ENCODE assay signal across 22 cellular contexts in the genomic region with DNA sequence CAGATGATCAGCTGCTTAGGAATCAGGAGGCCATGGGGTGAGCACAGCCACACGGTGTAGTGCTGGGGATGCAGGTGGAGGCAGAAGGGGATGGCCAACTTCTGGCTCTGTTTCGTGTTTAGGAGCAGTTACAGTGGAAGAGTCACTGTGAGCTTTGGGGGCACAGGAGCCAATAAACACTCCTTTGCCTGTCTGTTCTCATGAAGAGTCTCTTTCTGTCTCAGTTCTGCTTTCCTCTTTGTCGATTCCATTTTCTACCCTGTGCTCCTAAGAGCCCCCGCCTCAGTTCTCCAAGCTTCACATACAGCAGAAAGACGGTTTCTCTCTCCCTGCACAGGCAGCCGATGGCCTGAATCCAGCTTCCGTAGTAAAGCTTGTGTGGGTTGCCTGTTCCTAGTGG. TPM values are rescaled to one million over a fixed set of nuclear protein-coding genes. Genes with fewer than 3 reads are reported as not detected.
DNase-seq lines count a peak whose midpoint lies in the region; ATAC-seq and FAIRE-seq lines count a peak whose summit lies in the region.
"Had no signal": no experiment of that assay in that cellular context is flagged by ENCODE, and none has a peak within 500 bp of the region (broad histone marks: within the 10 kb centered on the region; RNA-seq: fewer than 3 reads in every experiment).

No MANE protein-coding gene starts in this region.

- H3K23ac ChIP-seq in neuronal stem cell (ENCODE audit: low read depth, low read length, poor library complexity): no peak overlapping the region

- FAIRE-seq in GM18507 (lab: Jason Lieb, UNC): peak; percentile 54
- FAIRE-seq: D721Med, H1, HTR-8/SVneo, RCC 7860 had no signal

- no peaks in the 10 kb centered on the region for H3K27me3 ChIP-seq in neuronal stem cell (ENCODE audit: control insufficient read depth in 3 of 3, insufficient read depth in 3 of 3, low read depth in 1 of 3, low read length in 3 of 3)
- H3K27me3 ChIP-seq: BE2C had no signal

- no peak overlapping the region for H2BK5ac ChIP-seq in neuronal stem cell (ENCODE audit: low read length)

- H3K18ac ChIP-seq in neuronal stem cell (ENCODE audit: low read length): no peak overlapping the region

- H3K4ac ChIP-seq in neuronal stem cell (ENCODE audit: low read length): no peak overlapping the region

- no peak overlapping the region for H3K9ac ChIP-seq in neuronal stem cell (ENCODE audit: low read depth, low read length, poor library complexity)
- H3K9ac ChIP-seq: KMS-11 had no signal

- no peak overlapping the region for H4K91ac ChIP-seq in neuronal stem cell (ENCODE audit: low read depth, low read length, poor library complexity)

- DNase-seq in GM18507 (ENCODE audit: extremely low spot score, insufficient read length, low read depth) (no peak), RPMI8226 (peak; percentile 69), neuronal stem cell (ENCODE audit: low spot score) (no peak), iPS-NIHi7 (ENCODE audit: extremely low spot score) (no peak), medulla oblongata (ENCODE audit: extremely low spot score) (no peak)
- DNase-seq: BE2C, DMS53, EL, NCI-H1105 treated with DMSO at 0.1 percent for 48 hours, NCI-H1694 treated with DMSO at 0.1 percent for 48 hours, NCI-H2081 treated with DMSO at 0.1 percent for 48 hours, NCI-H2171 treated with DMSO at 0.1 percent for 48 hours, NCI-H524 treated with DMSO at 0.1 percent for 48 hours, NCI-H82 had no signal

- ATAC-seq in HG02678 (IDR thresholded peaks at IDR 0.05; ENCODE audit: unreplicated experiment) (peak; percentile 44), GM18517 (IDR thresholded peaks at IDR 0.05; ENCODE audit: unreplicated experiment) (no peak)
- ATAC-seq: Right ventricle myocardium inferior had no signal

- H3K79me1 ChIP-seq in neuronal stem cell (ENCODE audit: low read depth, low read length): no peaks in the 10 kb centered on the region

- no peak overlapping the region for H3K14ac ChIP-seq in neuronal stem cell (ENCODE audit: low read length)

- no peaks in the 10 kb centered on the region for H3K9me3 ChIP-seq in neuronal stem cell (replicated peaks in 1 of 2; ENCODE audit: control insufficient read depth in 2 of 2, insufficient read depth in 1 of 2, low read depth in 1 of 2, low read length in 2 of 2)
- H3K9me3 ChIP-seq: BE2C had no signal

- H3K4me2 ChIP-seq in neuronal stem cell (ENCODE audit: insufficient read depth, low read length, poor library complexity, severe bottlenecking): no peak overlapping the region
- H3K4me2 ChIP-seq: KMS-11 had no signal

- peaks cover 5 to 9% of the 10 kb centered on the region in 2 donors for H3K4me1 ChIP-seq in neuronal stem cell (ENCODE audit: control insufficient read depth in 2 of 2, insufficient read depth in 1 of 2, low read depth in 1 of 2, low read length in 2 of 2)

- no peak overlapping the region for H2BK15ac ChIP-seq in neuronal stem cell (ENCODE audit: low read length)

- H3K27ac ChIP-seq in neuronal stem cell (replicated peaks; ENCODE audit: low read length): no peak overlapping the region
- H3K27ac ChIP-seq: KMS-11 had no signal

- H2AFZ ChIP-seq in neuronal stem cell (ENCODE audit: low read length): peak overlapping the region; percentile 70

- H4K8ac ChIP-seq in neuronal stem cell (ENCODE audit: low read depth, low read length): no peak overlapping the region

- H3K36me3 ChIP-seq in neuronal stem cell (replicated peaks in 1 of 2; ENCODE audit: control insufficient read depth in 2 of 2, insufficient read depth in 2 of 2, low read length in 2 of 2): no peaks in the 10 kb centered on the region
- H3K36me3 ChIP-seq: BE2C had no signal

- H2BK120ac ChIP-seq in neuronal stem cell (ENCODE audit: low read depth, low read length): no peak overlapping the region

- WGBS in neuronal stem cell (ENCODE audit: extremely low coverage in 2 of 2, insufficient read length in 2 of 2, insufficient replicate concordance in 1 of 2), 2 donors: no CpG with 5 or more reads among the region's 7 CpGs

- no peak overlapping the region for H2BK12ac ChIP-seq in neuronal stem cell (ENCODE audit: low read length)

- no peak overlapping the region for H2AK5ac ChIP-seq in neuronal stem cell (ENCODE audit: low read depth, low read length)

- no peak overlapping the region for H3K4me3 ChIP-seq in neuronal stem cell (ENCODE audit: low read length in 2 of 2)

RNA-seq across cellular contexts. Expression of a gene that starts 21.0 kb away (rescaled TPM):
- 66.4 TPM for polyA plus RNA-seq in neuronal stem cell (2013, experiment 1 of 2)
- polyA plus RNA-seq in neuronal stem cell (2013, experiment 2 of 2): 69.3 TPM

RNA-seq across cellular contexts. Expression of a gene that starts 21.3 kb away (rescaled TPM):
- polyA plus RNA-seq in neuronal stem cell (2013, experiment 1 of 2): 0.26 TPM
- 0.24 TPM for polyA plus RNA-seq in neuronal stem cell (2013, experiment 2 of 2)

RNA-seq across cellular contexts. Expression of a gene that starts 58.1 kb away (rescaled TPM):
- polyA plus RNA-seq in neuronal stem cell (2013, experiment 1 of 2): 3.0 TPM
- polyA plus RNA-seq in neuronal stem cell (2013, experiment 2 of 2): 2.9 TPM
